Comparison of ENCODE assay signal across 14 cellular contexts in the genomic region with DNA sequence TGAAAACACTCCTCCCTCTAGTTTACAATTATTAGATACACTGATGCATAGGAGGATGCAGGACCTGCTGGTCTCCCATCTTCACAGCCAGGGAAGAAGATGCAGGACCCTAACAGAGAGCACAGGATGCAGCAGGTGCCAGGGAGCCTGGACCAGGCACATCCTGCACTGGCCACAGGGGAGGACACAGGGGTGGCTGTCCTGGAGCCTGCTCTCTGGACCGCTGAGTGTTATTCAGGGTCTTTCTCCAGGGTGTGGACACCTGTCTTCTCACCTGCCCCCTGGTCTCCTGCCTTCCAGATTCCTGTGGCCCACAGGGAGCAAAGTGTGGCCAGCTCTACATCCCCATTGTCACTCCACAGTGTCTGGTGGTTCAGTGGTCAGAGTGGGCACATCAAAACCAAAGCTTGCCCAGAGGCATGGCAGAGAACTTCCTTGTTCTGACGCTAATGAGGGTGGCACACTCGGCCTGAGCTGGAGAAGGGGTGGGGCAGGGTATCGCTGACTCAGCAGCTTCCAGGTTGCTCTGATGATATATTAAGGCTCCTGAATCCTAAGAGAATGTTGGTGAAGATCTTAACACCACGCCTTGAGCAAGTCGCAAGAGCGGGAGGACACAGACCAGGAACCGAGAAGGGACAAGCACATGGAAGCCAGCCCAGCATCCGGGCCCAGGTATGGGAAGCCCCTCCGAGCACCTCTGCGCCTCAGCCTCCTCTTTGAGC. TPM values are rescaled to one million over a fixed set of nuclear protein-coding genes. Genes with fewer than 3 reads are reported as not detected.
A peak's percentile ranks its signal among the peaks of the same experiment; 100 is the strongest.
DNase-seq lines count a peak whose midpoint lies in the region; ATAC-seq, FAIRE-seq and TF ChIP-seq lines count a peak whose summit lies in the region.
"Had no signal": no experiment of that assay in that cellular context is flagged by ENCODE, and none has a peak within 500 bp of the region (broad histone marks: within the 10 kb centered on the region; RNA-seq: fewer than 3 reads in every experiment).

A gene (plus strand): TSS at position 564 of the 725 bp plus-strand sequence. CDS start 83 bp downstream, at position 647.

- FAIRE-seq in small intestine (lab: Jason Lieb, UNC): no peak

- ATAC-seq in Panc1: peak; percentile 23; the same call in 1 of the 2 replicates
- no peak for ATAC-seq in gastrocnemius medialis

- H3K9me3 ChIP-seq in Panc1 (ENCODE audit: control insufficient read depth, insufficient read depth, low read depth, low read length) (no peaks in the 10 kb centered on the region), left ventricle myocardium inferior (replicated peaks) (no peaks in the 10 kb centered on the region), small intestine (ENCODE audit: control insufficient read depth, low read depth) (no peaks in the 10 kb centered on the region), gastrocnemius medialis (no peaks in the 10 kb centered on the region), hepatocyte (ENCODE audit: low read depth) (no peaks in the 10 kb centered on the region)
- H3K9me3 ChIP-seq: suprapubic skin had no signal

- no peaks in the 10 kb centered on the region for H3K4me1 ChIP-seq in Panc1 (ENCODE audit: control insufficient read depth, insufficient read depth, low read length)
- H3K4me1 ChIP-seq in left ventricle myocardium inferior: peaks cover 8% of the 10 kb centered on the region
- H3K4me1 ChIP-seq in small intestine (ENCODE audit: control insufficient read depth in 2 of 2, insufficient read depth in 1 of 2, low read depth in 1 of 2, low read length in 1 of 2): no peaks in the 10 kb centered on the region
- no peaks in the 10 kb centered on the region for H3K4me1 ChIP-seq in gastrocnemius medialis
- H3K4me1 ChIP-seq in hepatocyte (ENCODE audit: insufficient read depth): peaks cover 13% of the 10 kb centered on the region

- intact Hi-C loops in Panc1 (cut with micrococcal nuclease; ENCODE audit: unreplicated experiment): no loop called here
- intact Hi-C loops in left ventricle myocardium inferior (cut with micrococcal nuclease): no loop called here
- intact Hi-C loops in gastrocnemius medialis (cut with DNase I; ENCODE audit: low total_unique reads): no loop called here

- H4K20me1 ChIP-seq in hepatocyte (ENCODE audit: insufficient read depth, poor library complexity, severe bottlenecking): no peaks in the 10 kb centered on the region

- H3K27me3 ChIP-seq in Panc1 (ENCODE audit: control insufficient read depth, insufficient read depth, low read length): 0 out of 2 replicates have a peak, but pooled peaks cover 2% of the 10 kb centered on the region
- H3K27me3 ChIP-seq in left ventricle myocardium inferior (ENCODE audit: low read depth): peaks cover 10% of the 10 kb centered on the region
- H3K27me3 ChIP-seq in small intestine (ENCODE audit: control insufficient read depth in 2 of 2, insufficient read depth in 2 of 2, low read length in 2 of 2): no peaks in the 10 kb centered on the region
- H3K27me3 ChIP-seq in gastrocnemius medialis: peaks cover 0 to 4% (median 0%) of the 10 kb centered on the region in 3 donors
- no peaks in the 10 kb centered on the region for H3K27me3 ChIP-seq in hepatocyte

- no peak for TF ChIP-seq CTCF in Panc1 (IDR thresholded peaks at IDR 0.05)
- TF ChIP-seq CTCF in left ventricle myocardium inferior (IDR thresholded peaks at IDR 0.05; ENCODE audit: borderline replicate concordance): no peak
- no peak for TF ChIP-seq CTCF in gastrocnemius medialis (IDR thresholded peaks at IDR 0.05 in 4 of 5, conservative IDR thresholded peaks at IDR 0.05 in 1 of 5)
- TF ChIP-seq CTCF in hepatocyte (IDR thresholded peaks at IDR 0.05; ENCODE audit: poor library complexity): no peak

- H3K4me3 ChIP-seq in Panc1 (ENCODE audit: low read depth in 2 of 2, low read length in 2 of 2) (no peak within 1 kb of the TSS), left ventricle myocardium inferior (no peak within 1 kb of the TSS), small intestine (ENCODE audit: low read depth in 1 of 2, low read length in 2 of 2) (no peak within 1 kb of the TSS), gastrocnemius medialis (no peak within 1 kb of the TSS), hepatocyte (no peak within 1 kb of the TSS)
- H3K4me3 ChIP-seq: suprapubic skin had no signal

- no peak for TF ChIP-seq POLR2A in gastrocnemius medialis (IDR thresholded peaks at IDR 0.05)

- CTCF ChIA-PET in Panc1 (lab: Charles Lee): interaction anchor here (0.8 kb wide), 1 partner anchor 29 kb away, joined by 3 read pairs; no protein-coding TSS in a partner anchor

- no TSS peak for BruUV-seq in Panc1 (replicated peaks; lab: Mats Ljungman, UMichigan)

- H3K79me2 ChIP-seq in hepatocyte: no peaks in the 10 kb centered on the region

- H3K27ac ChIP-seq in Panc1 (ENCODE audit: low read length): no peak within 1 kb of the TSS
- no peak within 1 kb of the TSS for H3K27ac ChIP-seq in left ventricle myocardium inferior (replicated peaks)
- H3K27ac ChIP-seq in small intestine (ENCODE audit: low read depth in 1 of 2, low read length in 1 of 2): no peak within 1 kb of the TSS
- no peak within 1 kb of the TSS for H3K27ac ChIP-seq in gastrocnemius medialis
- H3K27ac ChIP-seq in hepatocyte: no peak within 1 kb of the TSS
- H3K27ac ChIP-seq: 22Rv1, suprapubic skin had no signal

- in situ Hi-C loops in Panc1 (cut with HindIII; ENCODE audit: low pct_unique_long_range_greater_than_20kb, low sequenced_read_pairs): no loop called here
- in situ Hi-C loops in gastrocnemius medialis (cut with MboI; ENCODE audit: low sequenced_read_pairs in 4 of 4): loop anchor here in 1 of 4 donors (5.0 kb wide), 1 partner anchor 40 kb away; no protein-coding TSS in a partner anchor

- H3K36me3 ChIP-seq in Panc1 (ENCODE audit: control insufficient read depth, insufficient read depth, low read length): no peaks in the 10 kb centered on the region
- H3K36me3 ChIP-seq in left ventricle myocardium inferior: no peaks in the 10 kb centered on the region
- H3K36me3 ChIP-seq in small intestine (ENCODE audit: control insufficient read depth in 2 of 2, insufficient read depth in 2 of 2, low read length in 2 of 2): no peaks in the 10 kb centered on the region
- no peaks in the 10 kb centered on the region for H3K36me3 ChIP-seq in gastrocnemius medialis
- no peaks in the 10 kb centered on the region for H3K36me3 ChIP-seq in hepatocyte (replicated peaks; ENCODE audit: insufficient read depth, low read depth)
- H3K36me3 ChIP-seq: suprapubic skin had no signal

- DNase-seq in NOMO-1 treated with DMSO at 0.1 percent for 48 hours (lab: John Stamatoyannopoulos, UW; ENCODE audit: unreplicated experiment) (peak; percentile 28), NOMO-1 treated with dmso at 0.1 percent for 144 hours (lab: John Stamatoyannopoulos, UW; ENCODE audit: unreplicated experiment) (no peak), Panc1 (ENCODE audit: low read depth, low spot score) (no peak), left ventricle myocardium inferior (peak; percentile 29), small intestine (peak; percentile 87), gastrocnemius medialis (no peak), hepatocyte (ENCODE audit: low spot score) (no peak), OCI-M2 (lab: John Stamatoyannopoulos, UW; ENCODE audit: unreplicated experiment) (no peak)
- DNase-seq: activated CD4-positive, CD25-positive, alpha-beta regulatory T cell treated with anti-CD3 and anti-CD28 coated beads, Interleukin-2, amount 50 U/mL, for 72 hours had no signal

- POLR2A ChIA-PET in Panc1 (lab: Charles Lee): no interaction called here

- no peak within 1 kb of the TSS for H3K4me2 ChIP-seq in hepatocyte

- WGBS in small intestine, 3 donors: 40 to 67% (median 51%) methylated on average over 11 of the region's 11 CpGs
- 86% methylated on average over 11 of the region's 11 CpGs for whole genome bisulfite sequencing in hepatocyte (ENCODE audit: low lambda C conversion rate, missing lambda C conversion rate)

- H2AFZ ChIP-seq in hepatocyte: no peak within 1 kb of the TSS

- no peaks in the 10 kb centered on the region for H3K9me2 ChIP-seq in hepatocyte (replicated peaks; ENCODE audit: insufficient read depth)

RNA-seq across cellular contexts. Expression of the gene that starts here (rescaled TPM):
- total RNA-seq in Panc1 (2021; ENCODE audit: unreplicated experiment): not detected
- not detected for polyA plus RNA-seq in Panc1 (2012; ENCODE audit: insufficient read length)
- 0.41 TPM for total RNA-seq in left ventricle myocardium inferior
- polyA plus RNA-seq in small intestine: under 1 TPM in 2 of 3 donors, not detected in 1; 0.37 to 0.81 TPM
- total RNA-seq in gastrocnemius medialis: under 1 TPM in 2 of 4 donors, not detected in 2; 0.75 to 0.76 TPM
- total RNA-seq in hepatocyte: not detected in 2 replicates
- polyA plus RNA-seq in hepatocyte: not detected in 2 replicates
- total RNA-seq: activated T-helper 2 cell treated with anti-CD3 and anti-CD28 coated beads, Interferon-gamma antibody, Interleukin-2, Interleukin-4, amounts not matched to agents 10 μg/mL and 5 μg/mL and 100 μg/mL, durations not matched to agents 14 hours and 24 hours and 36 hours; fibroblast of lung; NCI-H460 had no signal
- polyA plus RNA-seq: fibroblast of lung had no signal

Comparison
In these comparisons a context has a peak if more than half of its experiments do, and no peak if none do; other contexts are left out.
1. Peak in ATAC-seq in Panc1; RNA of the gene not detected or under 1 TPM.
2. Peak in DNase-seq in left ventricle myocardium inferior; RNA of the gene not detected or under 1 TPM.
3. Peak in DNase-seq in small intestine; RNA of the gene not detected or under 1 TPM.